ENCODE assay signal across 13 cellular contexts in the genomic region with DNA sequence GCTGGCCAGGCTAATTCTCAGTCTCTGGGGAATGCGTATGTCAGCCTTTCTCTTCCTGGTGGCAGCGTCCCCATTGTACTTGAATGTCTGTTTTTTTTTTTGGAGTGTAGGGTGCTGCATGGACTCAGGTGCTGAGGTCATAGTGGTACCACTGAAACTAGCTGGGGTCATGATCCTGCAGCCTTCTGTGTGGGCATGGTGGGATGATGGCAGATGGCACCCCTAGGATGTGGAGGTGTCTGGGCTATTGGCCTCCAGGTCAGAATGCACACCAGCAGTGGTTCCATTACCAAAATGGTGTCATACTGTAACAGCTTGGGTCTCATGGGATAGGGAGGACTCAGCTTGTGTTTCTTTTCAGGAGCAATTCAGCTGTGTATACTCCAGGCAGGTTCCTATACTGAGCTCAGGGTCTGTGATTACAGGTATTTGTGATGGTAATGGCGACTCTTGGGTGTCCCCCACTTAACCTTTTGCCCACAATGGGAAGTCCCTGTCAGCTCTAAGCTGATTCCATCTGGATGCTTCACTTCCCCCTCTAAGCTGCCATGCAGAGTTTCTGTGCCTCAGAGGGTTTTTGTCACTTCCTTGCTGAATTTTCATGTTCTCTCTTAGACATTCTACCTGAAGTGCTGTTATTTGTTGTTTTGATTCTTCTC. TPM values are rescaled to one million over a fixed set of nuclear protein-coding genes. Genes with fewer than 3 reads are reported as not detected.
DNase-seq lines count a peak whose midpoint lies in the region; ATAC-seq, FAIRE-seq and TF ChIP-seq lines count a peak whose summit lies in the region.
"Had no signal": no experiment of that assay in that cellular context is flagged by ENCODE, and none has a peak within 500 bp of the region (broad histone marks: within the 10 kb centered on the region; RNA-seq: fewer than 3 reads in every experiment).

No MANE protein-coding gene starts in this region.

- H3K27me3 ChIP-seq in GM12878 (replicated peaks in 1 of 2; ENCODE audit: control insufficient read depth in 2 of 2, insufficient read depth in 2 of 2, low read length in 1 of 2) (no peaks in the 10 kb centered on the region), ovary (no peaks in the 10 kb centered on the region), testis (no peaks in the 10 kb centered on the region)
- H3K27me3 ChIP-seq: heart left ventricle, neutrophil had no signal

- SMC1A ChIA-PET in GM12878 (lab: Charles Lee; ENCODE audit: uncharacterized antibody, unreplicated experiment): interaction anchor here (0.6 to 1.6 kb wide), 15 partner anchors 8 to 772 kb away, joined by 3 to 4 read pairs (median 3); no protein-coding TSS in a partner anchor

- H3K4me1 ChIP-seq in GM12878 (ENCODE audit: control insufficient read depth, insufficient read depth, low read length): peaks cover 15% of the 10 kb centered on the region
- no peaks in the 10 kb centered on the region for H3K4me1 ChIP-seq in ovary (ENCODE audit: insufficient read depth)
- H3K4me1 ChIP-seq in testis: no peaks in the 10 kb centered on the region

- ATAC-seq in GM19455 (IDR thresholded peaks at IDR 0.05; ENCODE audit: unreplicated experiment) (peak; percentile 45), HG03045 (IDR thresholded peaks at IDR 0.05; ENCODE audit: unreplicated experiment) (peak; percentile 61), GM12878 (peak; percentile 92)

- H3K79me2 ChIP-seq in GM12878 (ENCODE audit: control insufficient read depth, insufficient read depth, low read length): peaks cover 5% of the 10 kb centered on the region

- H3K36me3 ChIP-seq in GM12878 (ENCODE audit: control insufficient read depth in 2 of 2, insufficient read depth in 2 of 2, low read length in 1 of 2) (no peaks in the 10 kb centered on the region), ovary (no peaks in the 10 kb centered on the region), testis (ENCODE audit: low read depth, missing control alignments) (no peaks in the 10 kb centered on the region)

- in situ Hi-C loops in GM12878 (cut with MboI): loop anchor here (5.0 to 10.0 kb wide), 2 partner anchors 277 to 985 kb away; no protein-coding TSS in a partner anchor

- H3K4me3 ChIP-seq in GM12865 (ENCODE audit: low read depth, low read length): no peak overlapping the region
- 0 out of 2 replicates have a peak overlapping the region, but pooled peaks have one; percentile 5 for H3K4me3 ChIP-seq in GM12878
- H3K4me3 ChIP-seq in ovary: no peak overlapping the region
- H3K4me3 ChIP-seq in testis: no peak overlapping the region
- H3K4me3 ChIP-seq: heart left ventricle had no signal

- no peak for TF ChIP-seq POLR2A in GM12878 (IDR thresholded peaks at IDR 0.05; ENCODE audit: low read depth, low read length)
- no peak for TF ChIP-seq POLR2A in ovary (IDR thresholded peaks at IDR 0.05)
- TF ChIP-seq POLR2A in testis (IDR thresholded peaks at IDR 0.05): no peak

- no peaks in the 10 kb centered on the region for H4K20me1 ChIP-seq in GM12878 (ENCODE audit: control insufficient read depth, insufficient read depth)

- peak overlapping the region; percentile 81 for H3K27ac ChIP-seq in GM12878 (ENCODE audit: control insufficient read depth, insufficient read depth)
- no peak overlapping the region for H3K27ac ChIP-seq in ovary
- no peak overlapping the region for H3K27ac ChIP-seq in testis
- H3K27ac ChIP-seq: C4-2B, heart left ventricle, neutrophil had no signal

- peak overlapping the region; percentile 61 for H2AFZ ChIP-seq in GM12878 (ENCODE audit: control insufficient read depth, low read depth, low read length)

- no TSS peak for BruUV-seq in GM12878 (replicated peaks; lab: Mats Ljungman, UMichigan)

- RAD21 ChIA-PET in GM12878 (lab: Charles Lee; ENCODE audit: unreplicated experiment): interaction anchor here (0.6 to 2.6 kb wide), 14 partner anchors 9 to 482 kb away, joined by 3 to 11 read pairs (median 4); a partner anchor contains a TSS

- DNase-seq in GM12865 (ENCODE audit: low read depth) (peak; percentile 76), GM12878 (ENCODE audit: low read depth, low spot score) (peak; percentile 50), DMS114 treated with DMSO at 0.1 percent for 48 hours (lab: John Stamatoyannopoulos, UW; ENCODE audit: unreplicated experiment) (no peak), NCI-H1436 treated with DMSO at 0.1 percent for 48 hours (lab: John Stamatoyannopoulos, UW) (no peak), ovary (no peak), testis (no peak)
- DNase-seq: heart left ventricle, NCI-H1048 had no signal

- peak overlapping the region; percentile 24; the same call in 1 of the 2 replicates for H3K9ac ChIP-seq in GM12878 (ENCODE audit: control insufficient read depth, insufficient read depth, low read length)

- no peak for TF ChIP-seq CTCF in GM12865 (IDR thresholded peaks at IDR 0.05; ENCODE audit: insufficient read depth, low read depth, low read length, missing control alignments)
- no peak for TF ChIP-seq CTCF in GM12878 (IDR thresholded peaks at IDR 0.05 in 2 of 3, conservative IDR thresholded peaks at IDR 0.05 in 1 of 3; ENCODE audit: control insufficient read depth in 2 of 3, extremely low read depth in 1 of 3, insufficient read depth in 1 of 3, low read depth in 3 of 3, low read length in 3 of 3)
- no peak for TF ChIP-seq CTCF in ovary (IDR thresholded peaks at IDR 0.05)
- no peak for TF ChIP-seq CTCF in testis (IDR thresholded peaks at IDR 0.05)

- 67% methylated on average over 3 of the region's 3 CpGs for WGBS in GM12878 (ENCODE audit: insufficient coverage, insufficient replicate concordance, low lambda C conversion rate, missing lambda C conversion rate)
- 93 to 96% (median 95%) methylated on average over 3 of the region's 3 CpGs for WGBS in ovary, 3 donors
- 87 to 90% methylated on average over 3 of the region's 3 CpGs for WGBS in testis, 2 donors

- CTCF ChIA-PET in GM12878 (lab: Yijun Ruan, JAX): interaction anchor here (0.6 to 2.7 kb wide), 31 partner anchors 8 to 1164 kb away, joined by 3 to 15 read pairs (median 4); a partner anchor contains a TSS

- POLR2A ChIA-PET in GM12878 (lab: Charles Lee): interaction anchor here (1.1 kb wide), 1 partner anchor 17 kb away, joined by 4 read pairs; a partner anchor contains a TSS

- TF ChIP-seq EP300 in GM12878 (IDR thresholded peaks at IDR 0.05; ENCODE audit: borderline replicate concordance in 1 of 2, control insufficient read depth in 1 of 2, low read depth in 2 of 2, low read length in 2 of 2) (no peak), ovary (IDR thresholded peaks at IDR 0.05) (no peak)

- FAIRE-seq in GM12878 (lab: Jason Lieb, UNC): peak; percentile 47
- FAIRE-seq: colon had no signal

- no peak for TF ChIP-seq RAD21 in GM12878 (IDR thresholded peaks at IDR 0.05; ENCODE audit: insufficient read depth, low read depth, low read length)

- intact Hi-C loops in GM12878 (cut with micrococcal nuclease; ENCODE audit: unreplicated experiment): loop anchor here (1.0 to 10.0 kb wide), 2 partner anchors 274 to 425 kb away; no protein-coding TSS in a partner anchor
- intact Hi-C loops in ovary (cut with DNase I): no loop called here
- intact Hi-C loops in testis (cut with DNase I; ENCODE audit: low total_unique reads): no loop called here

- peak overlapping the region; percentile 71 for H3K4me2 ChIP-seq in GM12878 (ENCODE audit: control insufficient read depth, insufficient read depth)

- H3K9me3 ChIP-seq in GM12878 (replicated peaks; ENCODE audit: control insufficient read depth, insufficient read depth, low read length) (peaks cover 15% of the 10 kb centered on the region), ovary (peaks cover 0 to 4% of the 10 kb centered on the region in 2 donors), testis (no peaks in the 10 kb centered on the region)
- H3K9me3 ChIP-seq: neutrophil had no signal

TF ChIP-seq in GM12878, 131 proteins besides CTCF, POLR2A, EP300 and RAD21 (continues in another document):
- TF ChIP-seq WRNIP1 (IDR thresholded peaks at IDR 0.05; ENCODE audit: borderline replicate concordance, low read depth, low read length): no peak
- TF ChIP-seq RFX5 (IDR thresholded peaks at IDR 0.05; ENCODE audit: low read depth, low read length): no peak
- TF ChIP-seq, protein P1, sequence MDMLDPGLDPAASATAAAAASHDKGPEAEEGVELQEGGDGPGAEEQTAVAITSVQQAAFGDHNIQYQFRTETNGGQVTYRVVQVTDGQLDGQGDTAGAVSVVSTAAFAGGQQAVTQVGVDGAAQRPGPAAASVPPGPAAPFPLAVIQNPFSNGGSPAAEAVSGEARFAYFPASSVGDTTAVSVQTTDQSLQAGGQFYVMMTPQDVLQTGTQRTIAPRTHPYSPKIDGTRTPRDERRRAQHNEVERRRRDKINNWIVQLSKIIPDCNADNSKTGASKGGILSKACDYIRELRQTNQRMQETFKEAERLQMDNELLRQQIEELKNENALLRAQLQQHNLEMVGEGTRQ (IDR thresholded peaks at IDR 0.05; ENCODE audit: borderline replicate concordance, low read depth, low read length): no peak
- no peak for TF ChIP-seq MYC (IDR thresholded peaks at IDR 0.05; ENCODE audit: insufficient read depth, insufficient read length, insufficient replicate concordance, low read length, severe bottlenecking)
- no peak for TF ChIP-seq PAX8 (IDR thresholded peaks at IDR 0.05)
- no peak for TF ChIP-seq POU2F2 (IDR thresholded peaks at IDR 0.05; ENCODE audit: borderline replicate concordance, low read depth, low read length)
- peak; percentile 67; the same call in 1 of the 2 replicates for TF ChIP-seq SPI1 (IDR thresholded peaks at IDR 0.05; ENCODE audit: borderline replicate concordance, insufficient read depth, low read depth, low read length)
- TF ChIP-seq KLF5 (IDR thresholded peaks at IDR 0.05; ENCODE audit: partially characterized antibody): no peak

RNA-seq across cellular contexts. Expression of a gene that starts 17.9 kb away (rescaled TPM):
- 115 and 125 TPM in 2 replicates for total RNA-seq in GM12878 (2013; cell fraction: nucleolus; rRNA removed)
- 93.1 and 105 TPM in 2 replicates for total RNA-seq in GM12878 (2014; rRNA removed)
- total RNA-seq in GM12878 (2014; rRNA removed; fragmentation: Illumina TruSeq; extraction: Trizol): 92.9 and 93.3 TPM in 2 replicates
- total RNA-seq in GM12878 (2021): 90.0 and 103 TPM in 2 replicates
- 50.7 TPM for polyA plus RNA-seq in GM12878 (2011; ENCODE audit: low read depth)
- 125 and 160 TPM in 2 replicates for polyA plus RNA-seq in GM12878 (2011; rRNA removed)
- 69.7 and 112 TPM in 2 replicates for polyA plus RNA-seq in GM12878 (2011; cell fraction: cytosol; rRNA removed)
- 104 and 115 TPM in 2 replicates for polyA plus RNA-seq in GM12878 (2011; cell fraction: nucleus; rRNA removed)
- 62.5 and 78.6 TPM in 2 replicates for polyA plus RNA-seq in GM12878 (2012)
- 97.5 and 128 TPM in 2 replicates for polyA plus RNA-seq in GM12878 (2014; fragmentation: Illumina TruSeq; extraction: Trizol)
- polyA plus RNA-seq in GM12878 (2014; fragmentation: Nextera tagmentation; extraction: Ambion mirVana): 10 to 100 TPM; 38.6 to 62.4 TPM
- polyA plus RNA-seq in GM12878 (2014; rRNA removed): 52.9 and 58.6 TPM in 2 replicates
- 10 to 100 TPM; 92.0 to 99.7 TPM for polyA plus RNA-seq in GM12878 (2016; fragmentation: Nextera tagmentation; extraction: Ambion mirVana)
- polyA minus RNA-seq in GM12878 (2011; rRNA and poly(A)+ RNA removed): 171 and 220 TPM in 2 replicates
- polyA minus RNA-seq in GM12878 (2011; cell fraction: cytosol; rRNA and poly(A)+ RNA removed): 52.4 and 52.5 TPM in 2 replicates
- 61.4 and 80.0 TPM in 2 replicates for polyA minus RNA-seq in GM12878 (2011; cell fraction: nucleus; rRNA and poly(A)+ RNA removed)
- 100 to 1,000 TPM in 5 of 7 donors, 10 to 100 TPM in 2; 54.6 to 169 (median 129) TPM for total RNA-seq in ovary
- polyA plus RNA-seq in ovary: 100 to 1,000 TPM in 1 of 2 donors, 10 to 100 TPM in 1; 75.9 to 208 TPM
- total RNA-seq in testis: 10 to 100 TPM; 66.1 to 78.4 TPM
- 69.1 TPM for polyA plus RNA-seq in testis (ENCODE audit: insufficient read depth, low read depth, low replicate concordance)

Comparison
In these comparisons a context has a peak if more than half of its experiments do, and no peak if none do; other contexts are left out.
1. DNase-seq: peak in GM12865 (single experiment) and GM12878 (single experiment); none in DMS114 treated with DMSO at 0.1 percent for 48 hours (single experiment), NCI-H1436 treated with DMSO at 0.1 percent for 48 hours (single experiment), ovary (0 of 5) and testis (single experiment).
2. Peak in every context shown above with its lines, with median percentiles within 50 percentile points of each other: ATAC-seq.